ENCODE assay signal across 17 cellular contexts in genomic region chr15:41466711-41467110, GRCh38. TPM values are rescaled to one million over a fixed set of nuclear protein-coding genes. Genes with fewer than 3 reads are reported as not detected.
A peak's percentile ranks its signal among the peaks of the same experiment; 100 is the strongest.
DNase-seq lines count a peak whose midpoint lies in the region; ATAC-seq and TF ChIP-seq lines count a peak whose summit lies in the region.
"Had no signal": no experiment of that assay in that cellular context is flagged by ENCODE, and none has a peak within 500 bp of the region (broad histone marks: within the 10 kb centered on the region; RNA-seq: fewer than 3 reads in every experiment).

No MANE protein-coding gene starts in this region.

- no peaks in the 10 kb centered on the region for H3K27me3 Mint-ChIP-seq in CD8-positive, alpha-beta T cell (ENCODE audit: low read depth)
- H3K27me3 Mint-ChIP-seq in CD8-positive, alpha-beta memory T cell, result no peaks in the 10 kb centered on the region
- H3K27me3 Mint-ChIP-seq in effector memory CD8-positive, alpha-beta T cell, result no peaks in the 10 kb centered on the region
- H3K27me3 Mint-ChIP-seq: CD4-positive, CD25-positive, alpha-beta regulatory T cell; IgD-negative memory B cell had no signal

- no peak overlapping the region for H4K91ac ChIP-seq in trophoblast cell (ENCODE audit: low read depth, low read length)

- H3K4me3 ChIP-seq in CD8-positive, alpha-beta T cell (ENCODE audit: low read depth, low read length), result no peak overlapping the region
- H3K4me3 ChIP-seq in CD8-positive, alpha-beta memory T cell (ENCODE audit: low read length), result no peak overlapping the region
- H3K4me3 ChIP-seq in trophoblast cell (ENCODE audit: low read depth, low read length), result no peak overlapping the region
- no peak overlapping the region for H3K4me3 ChIP-seq in hepatocyte

- peaks cover 76% of the 10 kb centered on the region for H3K36me3 Mint-ChIP-seq in CD8-positive, alpha-beta T cell
- peaks cover 10 to 77% (median 14%) of the 10 kb centered on the region in 3 donors for H3K36me3 Mint-ChIP-seq in CD8-positive, alpha-beta memory T cell
- peaks cover 41% of the 10 kb centered on the region for H3K36me3 Mint-ChIP-seq in effector memory CD8-positive, alpha-beta T cell (ENCODE audit: insufficient read depth)

- H3K27me3 ChIP-seq in CD8-positive, alpha-beta T cell (ENCODE audit: insufficient read depth, low read length), result no peaks in the 10 kb centered on the region
- no peaks in the 10 kb centered on the region for H3K27me3 ChIP-seq in CD8-positive, alpha-beta memory T cell (ENCODE audit: insufficient read depth, low read length, poor library complexity, severe bottlenecking)
- H3K27me3 ChIP-seq in trophoblast cell (ENCODE audit: insufficient read depth, low read length), result no peaks in the 10 kb centered on the region
- no peaks in the 10 kb centered on the region for H3K27me3 ChIP-seq in hepatocyte
- H3K27me3 ChIP-seq: BE2C had no signal

- no peak overlapping the region for H3K18ac ChIP-seq in trophoblast cell (ENCODE audit: low read length)

- H3K4me2 ChIP-seq in trophoblast cell (ENCODE audit: low read length) (no peak overlapping the region), hepatocyte (no peak overlapping the region)

- no peaks in the 10 kb centered on the region for H3K79me2 ChIP-seq in trophoblast cell (ENCODE audit: control insufficient read depth, insufficient read depth, low read length, poor library complexity)
- peaks cover 11% of the 10 kb centered on the region for H3K79me2 ChIP-seq in hepatocyte

- TF ChIP-seq CTCF in CD8-positive, alpha-beta T cell (IDR thresholded peaks at IDR 0.05), result no peak
- TF ChIP-seq CTCF in hepatocyte (IDR thresholded peaks at IDR 0.05; ENCODE audit: poor library complexity), result no peak

- H3K36me3 ChIP-seq in CD8-positive, alpha-beta T cell (ENCODE audit: insufficient read depth, low read length), result peaks cover 18% of the 10 kb centered on the region
- peaks cover 28% of the 10 kb centered on the region for H3K36me3 ChIP-seq in CD8-positive, alpha-beta memory T cell (ENCODE audit: insufficient read depth, low read length)
- H3K36me3 ChIP-seq in trophoblast cell (ENCODE audit: control insufficient read depth in 1 of 2, insufficient read depth in 2 of 2, low read length in 2 of 2) (peaks cover 22 to 36% of the 10 kb centered on the region in 2 experiments), hepatocyte (replicated peaks; ENCODE audit: insufficient read depth, low read depth) (peaks cover 15% of the 10 kb centered on the region)

- H4K12ac ChIP-seq in trophoblast cell (ENCODE audit: low read depth, low read length), result no peak overlapping the region

- H3K9ac ChIP-seq in trophoblast cell (ENCODE audit: low read length), result no peak overlapping the region

- intact Hi-C loops in CD8-positive, alpha-beta T cell (cut with DNase I, micrococcal nuclease), result loop anchor here (1.0 to 5.0 kb wide), 6 partner anchors 121 to 591 kb away; no protein-coding TSS in a partner anchor

- H2BK5ac ChIP-seq in trophoblast cell (ENCODE audit: low read depth, low read length, poor library complexity), result no peak overlapping the region

- no CpG with 5 or more reads among the region's 3 CpGs for WGBS in trophoblast cell (ENCODE audit: extremely low coverage, insufficient coverage, insufficient read length)
- 91% methylated on average over 3 of the region's 3 CpGs for WGBS in hepatocyte (ENCODE audit: low lambda C conversion rate, missing lambda C conversion rate)

- peaks cover 6% of the 10 kb centered on the region for H3K4me1 Mint-ChIP-seq in CD8-positive, alpha-beta T cell (ENCODE audit: low read depth)
- peaks cover 6 to 21% (median 20%) of the 10 kb centered on the region in 3 donors for H3K4me1 Mint-ChIP-seq in CD8-positive, alpha-beta memory T cell
- peaks cover 8 to 16% of the 10 kb centered on the region in 2 donors for H3K4me1 Mint-ChIP-seq in effector memory CD8-positive, alpha-beta T cell (ENCODE audit: low read depth in 2 of 2)

- H3K9me3 Mint-ChIP-seq in CD8-positive, alpha-beta T cell, result no peaks in the 10 kb centered on the region
- H3K9me3 Mint-ChIP-seq in CD8-positive, alpha-beta memory T cell, result no peaks in the 10 kb centered on the region
- H3K9me3 Mint-ChIP-seq in effector memory CD8-positive, alpha-beta T cell, result no peaks in the 10 kb centered on the region
- H3K9me3 Mint-ChIP-seq: CD4-positive, CD25-positive, alpha-beta regulatory T cell had no signal

- H3K9me2 ChIP-seq in hepatocyte (replicated peaks; ENCODE audit: insufficient read depth), result no peaks in the 10 kb centered on the region

- H2BK12ac ChIP-seq in trophoblast cell (ENCODE audit: low read length), result no peak overlapping the region

- no peaks in the 10 kb centered on the region for H3K9me3 ChIP-seq in CD8-positive, alpha-beta T cell (ENCODE audit: low read length)
- H3K9me3 ChIP-seq in CD8-positive, alpha-beta memory T cell (ENCODE audit: low read length), result no peaks in the 10 kb centered on the region
- H3K9me3 ChIP-seq in trophoblast cell (ENCODE audit: insufficient read depth, low read depth, low read length), result no peaks in the 10 kb centered on the region
- H3K9me3 ChIP-seq in hepatocyte (ENCODE audit: low read depth), result no peaks in the 10 kb centered on the region
- H3K9me3 ChIP-seq: BE2C had no signal

- CTCF ChIA-PET in CD8-positive, alpha-beta T cell (lab: Charles Lee), result interaction anchor here (0.6 to 3.6 kb wide), 22 partner anchors 9 to 594 kb away, joined by 3 to 41 read pairs (median 4); partner anchors contain the start of gene LTK
- CTCF ChIA-PET in CD8-positive, alpha-beta memory T cell (lab: Charles Lee), result interaction anchor here (0.6 to 2.3 kb wide), 13 partner anchors 12 to 562 kb away, joined by 3 to 9 read pairs (median 5); no protein-coding TSS in a partner anchor

- peak overlapping the region; percentile 17 for H3K23ac ChIP-seq in trophoblast cell (ENCODE audit: low read length)

- H2AK5ac ChIP-seq in trophoblast cell (ENCODE audit: low read length), result no peak overlapping the region

- H2AFZ ChIP-seq in trophoblast cell (ENCODE audit: insufficient read depth, low read length, poor library complexity) (no peak overlapping the region), hepatocyte (no peak overlapping the region)

- peak; percentile 31 for ATAC-seq in CD8-positive, alpha-beta T cell
- ATAC-seq in effector memory CD8-positive, alpha-beta T cell (replicated peaks), result peak; percentile 75
- no peak for ATAC-seq in GM21423 (IDR thresholded peaks at IDR 0.05; ENCODE audit: unreplicated experiment)
- ATAC-seq: HepG2 had no signal

- H3K4me1 ChIP-seq in CD8-positive, alpha-beta T cell (ENCODE audit: insufficient read depth, low read length), result no peaks in the 10 kb centered on the region
- H3K4me1 ChIP-seq in CD8-positive, alpha-beta memory T cell (ENCODE audit: insufficient read depth, low read length), result no peaks in the 10 kb centered on the region
- H3K4me1 ChIP-seq in trophoblast cell (ENCODE audit: control insufficient read depth in 1 of 2, insufficient read depth in 2 of 2, low read length in 2 of 2) (no peaks in the 10 kb centered on the region), hepatocyte (ENCODE audit: insufficient read depth) (no peaks in the 10 kb centered on the region)

- H3K4me3 Mint-ChIP-seq in CD8-positive, alpha-beta T cell, result no peak overlapping the region
- peak overlapping the region in 5 of 7 donors; percentile 1 to 51 (median 21) for H3K4me3 Mint-ChIP-seq in CD8-positive, alpha-beta memory T cell
- H3K4me3 Mint-ChIP-seq in effector memory CD8-positive, alpha-beta T cell, result peak overlapping the region in 1 of 2 donors; percentile 45
- H3K4me3 Mint-ChIP-seq: CD4-positive, CD25-positive, alpha-beta regulatory T cell; IgD-negative memory B cell had no signal

- H3K27ac Mint-ChIP-seq in CD8-positive, alpha-beta T cell, result peak overlapping the region; percentile 9
- peak overlapping the region in 7 of 8 donors; percentile 9 to 95 (median 77) for H3K27ac Mint-ChIP-seq in CD8-positive, alpha-beta memory T cell
- H3K27ac Mint-ChIP-seq in effector memory CD8-positive, alpha-beta T cell, result peak overlapping the region in 1 of 2 donors; percentile 80

- H4K20me1 ChIP-seq in hepatocyte (ENCODE audit: insufficient read depth, poor library complexity, severe bottlenecking), result no peaks in the 10 kb centered on the region

- H3K4ac ChIP-seq in trophoblast cell (ENCODE audit: low read depth, low read length), result no peak overlapping the region

- H3K27ac ChIP-seq in CD8-positive, alpha-beta T cell (ENCODE audit: low read depth, low read length), result no peak overlapping the region
- no peak overlapping the region for H3K27ac ChIP-seq in CD8-positive, alpha-beta memory T cell (ENCODE audit: low read depth, low read length)
- H3K27ac ChIP-seq in trophoblast cell (ENCODE audit: low read depth, low read length), result no peak overlapping the region
- H3K27ac ChIP-seq in hepatocyte, result no peak overlapping the region

- H3K79me1 ChIP-seq in trophoblast cell (ENCODE audit: low read length), result no peaks in the 10 kb centered on the region

- no peak overlapping the region for H3K14ac ChIP-seq in trophoblast cell (ENCODE audit: low read length)

- DNase-seq in CD8-positive, alpha-beta T cell, result no peak
- peak in 1 of 5 donors; percentile 24 for DNase-seq in CD8-positive, alpha-beta memory T cell
- no peak for DNase-seq in effector memory CD8-positive, alpha-beta T cell
- DNase-seq in trophoblast cell (no peak), hepatocyte (ENCODE audit: low spot score) (no peak)
- DNase-seq in activated CD4-positive, alpha-beta T cell treated with anti-CD3 and anti-CD28 coated beads for 1 hour, result no peak
- DNase-seq: ACHN; BE2C; C1 segment of cervical spinal cord; Calu3; CD4-positive, CD25-positive, alpha-beta regulatory T cell; DMS79 treated with DMSO at 0.1 percent for 48 hours; GF-D8; GOT3 had no signal

- no peak overlapping the region for H2BK120ac ChIP-seq in trophoblast cell (ENCODE audit: insufficient read depth, low read length, poor library complexity)

- POLR2A ChIA-PET in CD8-positive, alpha-beta T cell (lab: Charles Lee), result interaction anchor here (0.6 to 1.7 kb wide), 5 partner anchors 18 to 725 kb away, joined by 3 to 7 read pairs (median 4); partner anchors contain the start of gene LTK
- POLR2A ChIA-PET in CD8-positive, alpha-beta memory T cell (lab: Charles Lee), result no interaction called here

- H4K8ac ChIP-seq in trophoblast cell (ENCODE audit: low read depth, low read length), result no peak overlapping the region

RNA-seq across cellular contexts. Expression of gene ITPKA, which starts 27.0 kb away (rescaled TPM):
- total RNA-seq in CD8-positive, alpha-beta T cell, result under 1 TPM in 1 of 2 experiments, not detected in 1; 0.50 TPM
- total RNA-seq in CD8-positive, alpha-beta memory T cell, result under 1 TPM; 0.44 to 0.53 TPM
- not detected for polyA plus RNA-seq in CD8-positive, alpha-beta memory T cell
- 0.57 and 0.81 TPM in 2 replicates for polyA plus RNA-seq in trophoblast cell (2013)
- 18.5 and 20.5 TPM in 2 replicates for total RNA-seq in hepatocyte
- polyA plus RNA-seq in hepatocyte, result 16.2 and 33.3 TPM in 2 replicates
- total RNA-seq: CD4-positive, CD25-positive, alpha-beta regulatory T cell had no signal
- polyA plus RNA-seq: CD4-positive, CD25-positive, alpha-beta regulatory T cell; IgD-negative memory B cell had no signal

RNA-seq across cellular contexts. Expression of gene LTK, which starts 46.9 kb away (rescaled TPM):
- 10 to 100 TPM; 11.9 to 12.3 TPM for total RNA-seq in CD8-positive, alpha-beta T cell
- under 1 TPM; 0.27 to 0.31 TPM for total RNA-seq in CD8-positive, alpha-beta memory T cell
- polyA plus RNA-seq in CD8-positive, alpha-beta memory T cell, result 7.3 TPM
- 0.39 and 0.47 TPM in 2 replicates for polyA plus RNA-seq in trophoblast cell (2013)
- 0.83 and 1.6 TPM in 2 replicates for total RNA-seq in hepatocyte
- 1.1 and 1.2 TPM in 2 replicates for polyA plus RNA-seq in hepatocyte
- total RNA-seq: HepG2 had no signal

RNA-seq across cellular contexts. Expression of gene RTF1, which starts 49.8 kb away (rescaled TPM):
- 10 to 100 TPM; 33.2 to 41.6 TPM for total RNA-seq in CD8-positive, alpha-beta T cell
- 10 to 100 TPM; 32.9 to 35.5 TPM for total RNA-seq in CD8-positive, alpha-beta memory T cell
- polyA plus RNA-seq in CD8-positive, alpha-beta memory T cell, result 28.2 TPM
- 38.4 and 40.9 TPM in 2 replicates for polyA plus RNA-seq in trophoblast cell (2013)
- 30.7 and 34.1 TPM in 2 replicates for total RNA-seq in hepatocyte
- polyA plus RNA-seq in hepatocyte, result 73.4 and 91.1 TPM in 2 replicates

Comparison
In these comparisons a context has a peak if more than half of its experiments do, and no peak if none do; other contexts are left out.
1. RNA of gene ITPKA, which starts 27.0 kb away (total RNA-seq): 18.5 to 20.5 TPM in hepatocyte; 0.44 to 0.53 TPM in CD8-positive, alpha-beta memory T cell and 0.50 TPM in CD8-positive, alpha-beta T cell; every median in the first group is over 10 times any median in the second.